39 cellular contexts compared by ENCODE assay signal in the genomic region with DNA sequence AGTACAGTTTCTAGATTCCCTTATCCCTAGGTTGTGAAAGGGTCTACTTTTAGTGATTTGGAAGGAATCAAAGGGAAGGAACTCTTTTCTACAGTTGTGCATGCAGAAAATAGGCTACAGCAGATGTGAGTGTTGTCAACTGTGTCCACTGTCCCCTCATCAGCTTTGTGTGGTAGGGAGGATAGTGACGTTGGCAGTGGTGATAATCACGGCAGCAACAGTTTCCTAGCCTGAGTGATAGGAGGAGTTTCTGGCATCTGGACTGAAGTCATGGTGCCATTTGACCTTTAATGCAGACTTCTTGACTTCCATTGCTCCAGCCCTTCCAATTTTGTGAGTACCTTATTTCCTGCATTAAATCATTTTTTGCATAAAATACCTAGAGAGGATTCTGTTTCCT. TPM values are rescaled to one million over a fixed set of nuclear protein-coding genes. Genes with fewer than 3 reads are reported as not detected.
"Had no signal": no experiment of that assay in that cellular context is flagged by ENCODE, and none has a peak within 500 bp of the region (broad histone marks: within the 10 kb centered on the region; RNA-seq: fewer than 3 reads in every experiment).

No MANE protein-coding gene starts in this region.

- H3K27me3 Mint-ChIP-seq: activated naive CD4-positive, alpha-beta T cell treated with anti-CD3 and anti-CD28 coated beads, Interleukin-2, amount 10 ng/mL, durations not matched to agents 7 days and 5 days; activated naive CD8-positive, alpha-beta T cell treated with anti-CD3 and anti-CD28 coated beads for 36 hours; brain had no signal

- H3K4me3 ChIP-seq: adrenal gland, ascending aorta, body of pancreas, breast epithelium, cardiac muscle cell had no signal

- H3K36me3 Mint-ChIP-seq: activated naive CD4-positive, alpha-beta T cell treated with anti-CD3 and anti-CD28 coated beads, Interleukin-2, amount 10 ng/mL, durations not matched to agents 7 days and 5 days; activated naive CD4-positive, alpha-beta T cell treated with anti-CD3 and anti-CD28 coated beads, Interleukin-2, amount 50 U/mL, for 24 hours; activated naive CD4-positive, alpha-beta T cell treated with anti-CD3 and anti-CD28 coated beads, Interleukin-2, amount 50 U/mL, for 72 hours; activated naive CD8-positive, alpha-beta T cell; activated naive CD8-positive, alpha-beta T cell treated with anti-CD3 and anti-CD28 coated beads for 36 hours; activated naive CD8-positive, alpha-beta T cell treated with anti-CD3 and anti-CD28 coated beads, Interleukin-2, amount 10 ng/mL, durations not matched to agents 7 days and 5 days; brain had no signal

- H3K27ac ChIP-seq: adrenal gland, ascending aorta, body of pancreas, brain microvascular endothelial cell, breast epithelium, cardiac muscle cell had no signal

- H3K4me1 ChIP-seq: adrenal gland, ascending aorta, body of pancreas, breast epithelium had no signal

- H3K27me3 ChIP-seq: ascending aorta, body of pancreas, brain microvascular endothelial cell, cardiac muscle cell had no signal

- DNase-seq: activated effector memory CD4-positive, alpha-beta T cell treated with anti-CD3 and anti-CD28 coated beads, Interleukin-2, amount 50 U/mL, for 16 hours; activated effector memory CD4-positive, alpha-beta T cell treated with Interleukin-2 at 50 U/mL for 16 hours; activated gamma-delta T cell; activated gamma-delta T cell treated with Interleukin-2 at 50 U/mL for 16 hours; activated naive CD4-positive, alpha-beta T cell; activated naive CD4-positive, alpha-beta T cell treated with anti-CD3 and anti-CD28 coated beads for 36 hours; activated naive CD4-positive, alpha-beta T cell treated with anti-CD3 and anti-CD28 coated beads, Interleukin-2, amount 10 ng/mL, durations not matched to agents 7 days and 5 days; activated naive CD4-positive, alpha-beta T cell treated with anti-CD3 and anti-CD28 coated beads, Interleukin-2, amount 50 U/mL, for 16 hours; activated naive CD4-positive, alpha-beta T cell treated with Interleukin-2 at 50 U/mL for 16 hours; activated naive CD8-positive, alpha-beta T cell treated with anti-CD3 and anti-CD28 coated beads for 36 hours; activated naive CD8-positive, alpha-beta T cell treated with anti-CD3 and anti-CD28 coated beads, Interleukin-2, amount 10 ng/mL, durations not matched to agents 7 days and 5 days; activated naive CD8-positive, alpha-beta T cell treated with anti-CD3 and anti-CD28 coated beads, Interleukin-2, amount 50 U/mL, for 24 hours; activated T-cell treated with anti-CD3 and anti-CD28 coated beads, Interleukin-2, amount 50 U/mL, for 1 hour; activated T-cell treated with anti-CD3 and anti-CD28 coated beads, Interleukin-2, amount 50 U/mL, for 24 hours; activated T-cell treated with anti-CD3 and anti-CD28 coated beads, Interleukin-2, amount 50 U/mL, for 4 hours; activated T-cell treated with anti-CD3 and anti-CD28 coated beads, Interleukin-2, amount 50 U/mL, for 48 hours; activated T-cell treated with anti-CD3 and anti-CD28 coated beads, Interleukin-2, amount 50 U/mL, for 72 hours; adrenal gland; amniotic stem cell; amygdala; anterior cingulate cortex; aorta; body of pancreas; brain microvascular endothelial cell; caudate nucleus; central memory CD4-positive, alpha-beta T cell; cerebellar nuclear complex had no signal

- H3K9me3 Mint-ChIP-seq: activated naive CD4-positive, alpha-beta T cell treated with anti-CD3 and anti-CD28 coated beads for 36 hours; activated naive CD4-positive, alpha-beta T cell treated with anti-CD3 and anti-CD28 coated beads, Interleukin-2, amount 10 ng/mL, durations not matched to agents 7 days and 5 days; activated naive CD4-positive, alpha-beta T cell treated with anti-CD3 and anti-CD28 coated beads, Interleukin-2, amount 50 U/mL, for 24 hours; activated naive CD4-positive, alpha-beta T cell treated with anti-CD3 and anti-CD28 coated beads, Interleukin-2, amount 50 U/mL, for 72 hours; activated naive CD8-positive, alpha-beta T cell treated with anti-CD3 and anti-CD28 coated beads for 36 hours; activated naive CD8-positive, alpha-beta T cell treated with anti-CD3 and anti-CD28 coated beads, Interleukin-2, amount 10 ng/mL, durations not matched to agents 7 days and 5 days; activated naive CD8-positive, alpha-beta T cell treated with anti-CD3 and anti-CD28 coated beads, Interleukin-2, amount 50 U/mL, for 24 hours; activated T-cell treated with anti-CD3 and anti-CD28 coated beads, Interleukin-2, amount 50 U/mL, for 24 hours; activated T-cell treated with anti-CD3 and anti-CD28 coated beads, Interleukin-2, amount 50 U/mL, for 4 hours; activated T-cell treated with anti-CD3 and anti-CD28 coated beads, Interleukin-2, amount 50 U/mL, for 72 hours; activated T-helper 1 cell treated with anti-CD3 and anti-CD28 coated beads, Interleukin-12 subunit alpha, Interleukin-12 subunit beta, Interleukin-2, Interleukin-4 antibody, amounts not matched to agents 30 ng/mL and 10 ng/mL and 1 ng/mL, durations not matched to agents 14 hours and 24 hours and 36 hours; activated T-helper 17 cell treated with anti-CD3 and anti-CD28 coated beads, Interleukin-2, amount 50 U/mL, for 72 hours; activated T-helper 2 cell treated with anti-CD3 and anti-CD28 coated beads, Interferon-gamma antibody, Interleukin-2, Interleukin-4, amounts not matched to agents 10 μg/mL and 5 μg/mL and 100 μg/mL, durations not matched to agents 14 hours and 24 hours and 36 hours; central memory CD8-positive, alpha-beta T cell had no signal

- FAIRE-seq: bronchial epithelial cell had no signal

- H3K36me3 ChIP-seq: adrenal gland, ascending aorta, brain microvascular endothelial cell, breast epithelium, cardiac muscle cell had no signal

- H3K27ac Mint-ChIP-seq: activated naive CD4-positive, alpha-beta T cell treated with anti-CD3 and anti-CD28 coated beads for 36 hours; activated naive CD4-positive, alpha-beta T cell treated with anti-CD3 and anti-CD28 coated beads, Interleukin-2, amount 10 ng/mL, durations not matched to agents 7 days and 5 days; activated naive CD4-positive, alpha-beta T cell treated with anti-CD3 and anti-CD28 coated beads, Interleukin-2, amount 50 U/mL, for 24 hours; activated naive CD4-positive, alpha-beta T cell treated with anti-CD3 and anti-CD28 coated beads, Interleukin-2, amount 50 U/mL, for 72 hours; activated naive CD8-positive, alpha-beta T cell; activated naive CD8-positive, alpha-beta T cell treated with anti-CD3 and anti-CD28 coated beads for 36 hours; activated naive CD8-positive, alpha-beta T cell treated with anti-CD3 and anti-CD28 coated beads, Interleukin-2, amount 10 ng/mL, durations not matched to agents 7 days and 5 days; activated naive CD8-positive, alpha-beta T cell treated with anti-CD3 and anti-CD28 coated beads, Interleukin-2, amount 50 U/mL, for 24 hours; activated T-cell treated with anti-CD3 and anti-CD28 coated beads, Interleukin-2, amount 50 U/mL, for 24 hours; activated T-cell treated with anti-CD3 and anti-CD28 coated beads, Interleukin-2, amount 50 U/mL, for 72 hours; activated T-helper 1 cell treated with anti-CD3 and anti-CD28 coated beads, Interleukin-12 subunit alpha, Interleukin-12 subunit beta, Interleukin-2, Interleukin-4 antibody, amounts not matched to agents 30 ng/mL and 10 ng/mL and 1 ng/mL, durations not matched to agents 14 hours and 24 hours and 36 hours; activated T-helper 17 cell treated with anti-CD3 and anti-CD28 coated beads, Interleukin-2, amount 50 U/mL, for 72 hours; activated T-helper 2 cell treated with anti-CD3 and anti-CD28 coated beads, Interferon-gamma antibody, Interleukin-2, Interleukin-4, amounts not matched to agents 10 μg/mL and 5 μg/mL and 100 μg/mL, durations not matched to agents 14 hours and 24 hours and 36 hours; brain had no signal

- H3K4me1 Mint-ChIP-seq: activated naive CD4-positive, alpha-beta T cell treated with anti-CD3 and anti-CD28 coated beads, Interleukin-2, amount 10 ng/mL, durations not matched to agents 7 days and 5 days; activated naive CD4-positive, alpha-beta T cell treated with anti-CD3 and anti-CD28 coated beads, Interleukin-2, amount 50 U/mL, for 24 hours; activated naive CD8-positive, alpha-beta T cell treated with anti-CD3 and anti-CD28 coated beads for 36 hours; activated naive CD8-positive, alpha-beta T cell treated with anti-CD3 and anti-CD28 coated beads, Interleukin-2, amount 10 ng/mL, durations not matched to agents 7 days and 5 days; activated naive CD8-positive, alpha-beta T cell treated with anti-CD3 and anti-CD28 coated beads, Interleukin-2, amount 50 U/mL, for 24 hours; activated T-helper 17 cell treated with anti-CD3 and anti-CD28 coated beads, Interleukin-2, amount 50 U/mL, for 72 hours; brain; central memory CD8-positive, alpha-beta T cell had no signal

- H3K9me3 ChIP-seq: adrenal gland, body of pancreas had no signal

- H3K4me3 Mint-ChIP-seq: activated naive CD4-positive, alpha-beta T cell treated with anti-CD3 and anti-CD28 coated beads for 36 hours; activated naive CD4-positive, alpha-beta T cell treated with anti-CD3 and anti-CD28 coated beads, Interleukin-2, amount 10 ng/mL, durations not matched to agents 7 days and 5 days; activated naive CD4-positive, alpha-beta T cell treated with anti-CD3 and anti-CD28 coated beads, Interleukin-2, amount 50 U/mL, for 24 hours; activated naive CD8-positive, alpha-beta T cell; activated naive CD8-positive, alpha-beta T cell treated with anti-CD3 and anti-CD28 coated beads for 36 hours; activated naive CD8-positive, alpha-beta T cell treated with anti-CD3 and anti-CD28 coated beads, Interleukin-2, amount 10 ng/mL, durations not matched to agents 7 days and 5 days; activated naive CD8-positive, alpha-beta T cell treated with anti-CD3 and anti-CD28 coated beads, Interleukin-2, amount 50 U/mL, for 24 hours; activated T-cell treated with anti-CD3 and anti-CD28 coated beads, Interleukin-2, amount 50 U/mL, for 24 hours; activated T-cell treated with anti-CD3 and anti-CD28 coated beads, Interleukin-2, amount 50 U/mL, for 4 hours; activated T-cell treated with anti-CD3 and anti-CD28 coated beads, Interleukin-2, amount 50 U/mL, for 72 hours; activated T-helper 1 cell treated with anti-CD3 and anti-CD28 coated beads, Interleukin-12 subunit alpha, Interleukin-12 subunit beta, Interleukin-2, Interleukin-4 antibody, amounts not matched to agents 30 ng/mL and 10 ng/mL and 1 ng/mL, durations not matched to agents 14 hours and 24 hours and 36 hours; activated T-helper 17 cell treated with anti-CD3 and anti-CD28 coated beads, Interleukin-2, amount 50 U/mL, for 72 hours; brain; central memory CD8-positive, alpha-beta T cell had no signal

- ATAC-seq: activated naive CD4-positive, alpha-beta T cell treated with anti-CD3 and anti-CD28 coated beads, Interleukin-2, amount 50 U/mL, for 72 hours; activated naive CD8-positive, alpha-beta T cell treated with anti-CD3 and anti-CD28 coated beads, Interleukin-2, amount 50 U/mL, for 24 hours; activated T-cell treated with anti-CD3 and anti-CD28 coated beads, Interleukin-2, amount 50 U/mL, for 4 hours; activated T-cell treated with anti-CD3 and anti-CD28 coated beads, Interleukin-2, amount 50 U/mL, for 72 hours; activated T-helper 17 cell treated with anti-CD3 and anti-CD28 coated beads, Interleukin-2, amount 50 U/mL, for 72 hours; body of pancreas had no signal

RNA-seq across cellular contexts. Expression of a gene that starts 39.3 kb away (rescaled TPM):
- total RNA-seq: activated naive CD4-positive, alpha-beta T cell treated with anti-CD3 and anti-CD28 coated beads for 36 hours; activated naive CD4-positive, alpha-beta T cell treated with anti-CD3 and anti-CD28 coated beads, Interleukin-2, amount 50 U/mL, for 72 hours; activated naive CD8-positive, alpha-beta T cell treated with anti-CD3 and anti-CD28 coated beads for 36 hours; activated T-cell treated with anti-CD3 and anti-CD28 coated beads, Interleukin-2, amount 50 U/mL, for 72 hours; activated T-helper 1 cell treated with anti-CD3 and anti-CD28 coated beads, Interleukin-12 subunit alpha, Interleukin-12 subunit beta, Interleukin-2, Interleukin-4 antibody, amounts not matched to agents 30 ng/mL and 10 ng/mL and 1 ng/mL, durations not matched to agents 14 hours and 24 hours and 36 hours; activated T-helper 2 cell treated with anti-CD3 and anti-CD28 coated beads, Interferon-gamma antibody, Interleukin-2, Interleukin-4, amounts not matched to agents 10 μg/mL and 5 μg/mL and 100 μg/mL, durations not matched to agents 14 hours and 24 hours and 36 hours had no signal
